1 cellular context compared by ENCODE assay signal in genomic region chr14:99899578-99900178, GRCh38.
TF ChIP-seq lines count a peak whose summit lies in the region.

No MANE protein-coding gene starts in this region.

TF ChIP-seq in GM23338, 12 proteins besides CTCF, POLR2A, EP300 and RAD21 (continued from another document):
- TF ChIP-seq ETS1 (IDR thresholded peaks at IDR 0.05), result no peak
